In genomic region chr12:93370947-93371346, GRCh38 we compare ENCODE assay signal across 29 cellular contexts.
"Had no signal": no experiment of that assay in that cellular context is flagged by ENCODE, and none has a peak within 500 bp of the region (broad histone marks: within the 10 kb centered on the region; RNA-seq: fewer than 3 reads in every experiment).

No MANE protein-coding gene starts in this region.

- ATAC-seq: activated naive CD8-positive, alpha-beta T cell treated with anti-CD3 and anti-CD28 coated beads, Interleukin-2, amount 50 U/mL, for 24 hours; activated T-cell treated with anti-CD3 and anti-CD28 coated beads, Interleukin-2, amount 50 U/mL, for 4 hours; activated T-helper 17 cell treated with anti-CD3 and anti-CD28 coated beads, Interleukin-2, amount 50 U/mL, for 72 hours; esophagus mucosa; heart left ventricle; left cardiac atrium; left ventricle myocardium superior; pancreas; psoas muscle; stimulated activated naive CD8-positive, alpha-beta T cell treated with anti-CD3 and anti-CD28 coated beads, Interleukin-15, Interleukin-2, amounts not matched to agents 100 U/mL and 50 U/mL, for 24 hours had no signal

- H3K27ac ChIP-seq: heart left ventricle, pancreas, psoas muscle, right atrium auricular region, thoracic aorta, upper lobe of left lung had no signal

- H3K27me3 ChIP-seq: heart left ventricle, pancreas, right atrium auricular region, upper lobe of left lung had no signal

- H3K27ac Mint-ChIP-seq: activated CD4-positive, alpha-beta memory T cell treated with anti-CD3 and anti-CD28 coated beads, Interleukin-2, amount 10 ng/mL, durations not matched to agents 7 days and 5 days; activated CD4-positive, alpha-beta T cell treated with anti-CD3 and anti-CD28 coated beads, Interleukin-2, amount 10 ng/mL, durations not matched to agents 7 days and 5 days; activated naive CD4-positive, alpha-beta T cell treated with anti-CD3 and anti-CD28 coated beads, Interleukin-2, amount 50 U/mL, for 24 hours; activated naive CD8-positive, alpha-beta T cell treated with anti-CD3 and anti-CD28 coated beads, Interleukin-2, amount 50 U/mL, for 24 hours; activated T-helper 17 cell treated with anti-CD3 and anti-CD28 coated beads, Interleukin-2, amount 50 U/mL, for 72 hours had no signal

- H3K36me3 Mint-ChIP-seq: activated naive CD4-positive, alpha-beta T cell treated with anti-CD3 and anti-CD28 coated beads, Interleukin-2, amount 50 U/mL, for 24 hours had no signal

- H3K4me3 ChIP-seq: heart left ventricle, pancreas, psoas muscle, right atrium auricular region, smooth muscle cell, thoracic aorta, upper lobe of left lung had no signal

- H3K4me2 ChIP-seq: smooth muscle cell had no signal

- DNase-seq: activated CD4-positive, alpha-beta memory T cell treated with anti-CD3 and anti-CD28 coated beads, Interleukin-2, amount 10 ng/mL, durations not matched to agents 7 days and 5 days; activated CD4-positive, alpha-beta T cell treated with anti-CD3 and anti-CD28 coated beads for 1 hour; activated CD4-positive, alpha-beta T cell treated with anti-CD3 and anti-CD28 coated beads, Interleukin-2, amount 10 ng/mL, durations not matched to agents 7 days and 5 days; activated CD8-positive, alpha-beta memory T cell treated with anti-CD3 and anti-CD28 coated beads, Interleukin-2, amount 50 U/mL, for 48 hours; activated gamma-delta T cell treated with Interleukin-2 at 50 U/mL for 16 hours; activated naive CD8-positive, alpha-beta T cell treated with anti-CD3 and anti-CD28 coated beads, Interleukin-2, amount 50 U/mL, for 24 hours; activated T-cell treated with anti-CD3 and anti-CD28 coated beads, Interleukin-2, amount 50 U/mL, for 4 hours; amygdala; caudate nucleus; foreskin fibroblast; heart left ventricle; hypothalamus; left cardiac atrium; left ventricle myocardium superior; naive B cell; nucleus accumbens; pancreas; psoas muscle; stimulated activated CD4-positive, alpha-beta T cell treated with anti-CD3 and anti-CD28 coated beads, Interleukin-1b, Interleukin-23, amount 100 ng/mL, for 48 hours; stimulated activated naive CD8-positive, alpha-beta T cell treated with anti-CD3 and anti-CD28 coated beads, Interleukin-15, Interleukin-2, amounts not matched to agents 100 U/mL and 50 U/mL, for 24 hours; T-helper 2 cell; upper lobe of left lung had no signal

- H3K4me3 Mint-ChIP-seq: activated CD4-positive, alpha-beta memory T cell treated with anti-CD3 and anti-CD28 coated beads, Interleukin-2, amount 10 ng/mL, durations not matched to agents 7 days and 5 days; activated CD4-positive, alpha-beta T cell treated with anti-CD3 and anti-CD28 coated beads, Interleukin-2, amount 10 ng/mL, durations not matched to agents 7 days and 5 days; activated naive CD4-positive, alpha-beta T cell treated with anti-CD3 and anti-CD28 coated beads, Interleukin-2, amount 50 U/mL, for 24 hours; activated naive CD8-positive, alpha-beta T cell treated with anti-CD3 and anti-CD28 coated beads, Interleukin-2, amount 50 U/mL, for 24 hours; activated T-cell treated with anti-CD3 and anti-CD28 coated beads, Interleukin-2, amount 50 U/mL, for 4 hours; activated T-helper 17 cell treated with anti-CD3 and anti-CD28 coated beads, Interleukin-2, amount 50 U/mL, for 72 hours; naive B cell had no signal

- FAIRE-seq: islet of Langerhans, pancreas had no signal

- H3K9me3 Mint-ChIP-seq: activated CD4-positive, alpha-beta memory T cell treated with anti-CD3 and anti-CD28 coated beads, Interleukin-2, amount 10 ng/mL, durations not matched to agents 7 days and 5 days; activated CD4-positive, alpha-beta T cell treated with anti-CD3 and anti-CD28 coated beads, Interleukin-2, amount 10 ng/mL, durations not matched to agents 7 days and 5 days; activated naive CD4-positive, alpha-beta T cell treated with anti-CD3 and anti-CD28 coated beads, Interleukin-2, amount 50 U/mL, for 24 hours; activated naive CD8-positive, alpha-beta T cell treated with anti-CD3 and anti-CD28 coated beads, Interleukin-2, amount 50 U/mL, for 24 hours; activated T-cell treated with anti-CD3 and anti-CD28 coated beads, Interleukin-2, amount 50 U/mL, for 4 hours; activated T-helper 17 cell treated with anti-CD3 and anti-CD28 coated beads, Interleukin-2, amount 50 U/mL, for 72 hours; naive B cell had no signal

- H3K36me3 ChIP-seq: pancreas, right atrium auricular region, thoracic aorta, upper lobe of left lung had no signal

- H3K27me3 Mint-ChIP-seq: activated CD4-positive, alpha-beta T cell treated with anti-CD3 and anti-CD28 coated beads, Interleukin-2, amount 10 ng/mL, durations not matched to agents 7 days and 5 days; activated naive CD8-positive, alpha-beta T cell treated with anti-CD3 and anti-CD28 coated beads, Interleukin-2, amount 50 U/mL, for 24 hours; activated T-helper 17 cell treated with anti-CD3 and anti-CD28 coated beads, Interleukin-2, amount 50 U/mL, for 72 hours had no signal

- H3K4me1 Mint-ChIP-seq: activated naive CD4-positive, alpha-beta T cell treated with anti-CD3 and anti-CD28 coated beads, Interleukin-2, amount 50 U/mL, for 24 hours; activated naive CD8-positive, alpha-beta T cell treated with anti-CD3 and anti-CD28 coated beads, Interleukin-2, amount 50 U/mL, for 24 hours; activated T-helper 17 cell treated with anti-CD3 and anti-CD28 coated beads, Interleukin-2, amount 50 U/mL, for 72 hours; naive B cell had no signal

- H3K9me3 ChIP-seq: heart left ventricle, pancreas, psoas muscle, right atrium auricular region, thoracic aorta, upper lobe of left lung had no signal
